ENCODE assay signal across 19 cellular contexts in the genomic region with DNA sequence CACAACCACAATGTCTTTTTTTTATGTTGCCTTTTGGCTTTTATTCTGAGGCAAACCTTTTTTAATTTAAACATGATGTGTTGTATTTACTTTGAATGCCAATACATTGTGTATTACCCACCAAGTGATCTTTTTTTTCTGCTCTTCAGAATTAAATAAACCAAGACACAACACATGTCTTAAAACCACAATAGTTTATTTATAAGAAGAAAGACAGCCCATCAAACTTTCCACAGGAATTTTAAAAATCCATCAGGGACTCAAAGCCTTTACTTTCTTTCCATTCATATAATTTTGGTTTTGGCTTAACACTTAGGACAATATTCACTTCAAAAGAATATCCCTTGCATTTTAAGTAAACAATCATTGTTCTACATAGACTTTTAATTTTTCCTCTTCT.
DNase-seq lines count a peak whose midpoint lies in the region; TF ChIP-seq lines count a peak whose summit lies in the region.
"Had no signal": no experiment of that assay in that cellular context is flagged by ENCODE, and none has a peak within 500 bp of the region (broad histone marks: within the 10 kb centered on the region; RNA-seq: fewer than 3 reads in every experiment).

No MANE protein-coding gene starts in this region.

- H3K27me3 Mint-ChIP-seq in nephron progenitor cell (ENCODE audit: low read depth, poor library complexity) = peaks cover 5% of the 10 kb centered on the region

- DNase-seq in AG09319 (ENCODE audit: extremely low read depth, low read depth) (peak; percentile 45), M059J (ENCODE audit: low read depth) (peak; percentile 48), epidermal melanocyte (ENCODE audit: insufficient read length, low spot score) (peak; percentile 41), iris pigment epithelial cell (ENCODE audit: low read depth) (peak; percentile 2), nephron progenitor cell (no peak), cortex of kidney (lab: John Stamatoyannopoulos, UW) (no peak)
- no peak for DNase-seq in activated CD4-positive, alpha-beta T cell treated with anti-CD3 and anti-CD28 coated beads, Interleukin-2, amount 50 U/mL, for 1 hour
- DNase-seq in activated CD4-positive, alpha-beta T cell treated with anti-CD3 and anti-CD28 coated beads, Interleukin-2, amount 50 U/mL, for 48 hours = no peak
- DNase-seq: AML-193; COR-L47; DMS153; NCI-H1436; NCI-H2029; NCI-H2171; NCI-H446; NCI-H69; NK-92 treated with Interleukin-12 subunit alpha and Interleukin-12 subunit beta, amount 100 ng/mL, for 24 hours; SIG-M5 had no signal

- H3K27ac Mint-ChIP-seq in nephron progenitor cell = no peak overlapping the region
- H3K27ac Mint-ChIP-seq: GM23338 had no signal

- H3K4me3 Mint-ChIP-seq in nephron progenitor cell = no peak overlapping the region
- H3K4me3 Mint-ChIP-seq: GM23338 had no signal

- no peaks in the 10 kb centered on the region for H3K4me1 Mint-ChIP-seq in nephron progenitor cell

- no peak for TF ChIP-seq CTCF in AG09319 (IDR thresholded peaks at IDR 0.05; ENCODE audit: low read depth, low read length)
- TF ChIP-seq CTCF in nephron progenitor cell (IDR thresholded peaks at IDR 0.05) = no peak

- no peaks in the 10 kb centered on the region for H3K36me3 Mint-ChIP-seq in nephron progenitor cell (ENCODE audit: low read depth)

- peaks cover 7% of the 10 kb centered on the region for H3K9me3 Mint-ChIP-seq in nephron progenitor cell
- H3K9me3 Mint-ChIP-seq: GM23338 had no signal

Comparison
In these comparisons a context has a peak if more than half of its experiments do, and no peak if none do; other contexts are left out.
1. DNase-seq: peak in AG09319 (single experiment), M059J (single experiment), epidermal melanocyte (single experiment) and iris pigment epithelial cell (single experiment); none in activated CD4-positive, alpha-beta T cell treated with anti-CD3 and anti-CD28 coated beads, Interleukin-2, amount 50 U/mL, for 1 hour (single experiment), activated CD4-positive, alpha-beta T cell treated with anti-CD3 and anti-CD28 coated beads, Interleukin-2, amount 50 U/mL, for 48 hours (0 of 2), nephron progenitor cell (single experiment) and cortex of kidney (single experiment).